In genomic region chr9:113886471-113886870, GRCh38 we compare ENCODE assay signal across 10 cellular contexts. TPM values are rescaled to one million over a fixed set of nuclear protein-coding genes. Genes with fewer than 3 reads are reported as not detected.
DNase-seq lines count a peak whose midpoint lies in the region; ATAC-seq and TF ChIP-seq lines count a peak whose summit lies in the region.
"Had no signal": no experiment of that assay in that cellular context is flagged by ENCODE, and none has a peak within 500 bp of the region (broad histone marks: within the 10 kb centered on the region; RNA-seq: fewer than 3 reads in every experiment).

No MANE protein-coding gene starts in this region.

- H3K4me1 ChIP-seq in fibroblast of lung (ENCODE audit: control insufficient read depth, extremely low read depth, insufficient read depth, low read length) = peaks cover 12% of the 10 kb centered on the region
- peaks cover 24% of the 10 kb centered on the region for H3K4me1 ChIP-seq in psoas muscle

- H3K4me2 ChIP-seq in fibroblast of lung (ENCODE audit: extremely low read depth, insufficient read depth, low read length) = peak overlapping the region; percentile 84

- H3K27ac ChIP-seq in fibroblast of lung (ENCODE audit: insufficient read depth, low read length) (peak overlapping the region; percentile 17), psoas muscle (peak overlapping the region; percentile 38)
- H3K27ac ChIP-seq: neutrophil had no signal

- intact Hi-C loops in psoas muscle (cut with DNase I) = no loop called here

- H3K9me3 ChIP-seq in fibroblast of lung (ENCODE audit: control insufficient read depth, insufficient read depth, low read depth, low read length) (peaks cover 2% of the 10 kb centered on the region), psoas muscle (no peaks in the 10 kb centered on the region)
- H3K9me3 ChIP-seq: neutrophil had no signal

- peak overlapping the region; percentile 35 to 59 (median 48) for H3K4me3 ChIP-seq in fibroblast of lung (replicated peaks in 1 of 4; ENCODE audit: control extremely low read depth in 1 of 4, insufficient read depth in 1 of 4, low read depth in 3 of 4, low read length in 4 of 4)
- H3K4me3 ChIP-seq in psoas muscle = peak overlapping the region; percentile 31

- H3K9ac ChIP-seq in fibroblast of lung (ENCODE audit: insufficient read depth, low read length) = no peak overlapping the region

- H2AFZ ChIP-seq in fibroblast of lung (ENCODE audit: low read length) = no peak overlapping the region

- no peak for ATAC-seq in psoas muscle
- no peak for ATAC-seq in HG02763 (IDR thresholded peaks at IDR 0.05; ENCODE audit: unreplicated experiment)

- DNase-seq in EH (ENCODE audit: low read depth) = peak; percentile 39
- peak; percentile 11 for DNase-seq in RPMI8226
- DNase-seq in fibroblast of lung (ENCODE audit: low read depth in 2 of 2) = peak in 1 of 2 donors; percentile 31
- no peak for DNase-seq in psoas muscle
- no peak for DNase-seq in HT-29 (ENCODE audit: low spot score)
- DNase-seq in NAMALWA (ENCODE audit: low spot score) = no peak
- DNase-seq in SW 1271 (lab: John Stamatoyannopoulos, UW) = no peak
- DNase-seq: NCI-H1436 treated with DMSO at 0.1 percent for 48 hours had no signal

- H3K79me2 ChIP-seq in fibroblast of lung (ENCODE audit: control insufficient read depth, insufficient read depth, low read length) = peaks cover 71% of the 10 kb centered on the region

- TF ChIP-seq CTCF in fibroblast of lung (conservative IDR thresholded peaks at IDR 0.05 in 1 of 2, IDR thresholded peaks at IDR 0.05 in 1 of 2; ENCODE audit: low read depth in 1 of 2, low read length in 2 of 2) = no peak
- no peak for TF ChIP-seq CTCF in psoas muscle (IDR thresholded peaks at IDR 0.05)

- WGBS in psoas muscle, 3 donors = 11 to 30% (median 16%) methylated on average over 1 of the region's 1 CpG

- H3K27me3 ChIP-seq in fibroblast of lung (ENCODE audit: control insufficient read depth, insufficient read depth, low read length) (no peaks in the 10 kb centered on the region), psoas muscle (ENCODE audit: insufficient read depth in 3 of 3, low read length in 2 of 3) (no peaks in the 10 kb centered on the region)
- H3K27me3 ChIP-seq: neutrophil had no signal

- no peaks in the 10 kb centered on the region for H4K20me1 ChIP-seq in fibroblast of lung (ENCODE audit: control insufficient read depth, extremely low read depth, insufficient read depth, low read length)

- H3K36me3 ChIP-seq in fibroblast of lung (ENCODE audit: control insufficient read depth, insufficient read depth, low read length) = no peaks in the 10 kb centered on the region
- H3K36me3 ChIP-seq in psoas muscle (ENCODE audit: insufficient read depth in 1 of 2, low read depth in 1 of 2) = no peaks in the 10 kb centered on the region
- H3K36me3 ChIP-seq: neutrophil had no signal

RNA-seq across cellular contexts. Expression of gene ZNF618, which starts 10.4 kb away (rescaled TPM):
- 5.4 and 8.6 TPM in 2 replicates for total RNA-seq in fibroblast of lung
- 6.6 and 6.7 TPM in 2 replicates for polyA plus RNA-seq in fibroblast of lung
- polyA plus RNA-seq in fibroblast of lung (2012) = 6.8 and 10.9 TPM in 2 replicates
- polyA minus RNA-seq in fibroblast of lung (ENCODE audit: low replicate concordance) = 22.3 and 27.2 TPM in 2 replicates
- 1 to 10 TPM; 1.2 to 2.7 (median 1.3) TPM for total RNA-seq in psoas muscle
- 1 to 10 TPM in 1 of 3 donors, under 1 TPM in 2; 0.31 to 1.2 (median 0.40) TPM for polyA plus RNA-seq in psoas muscle
- total RNA-seq in HT-29 (2014; rRNA removed; shearing (Covaris generic)) = 0.20 and 0.39 TPM in 2 replicates

Comparison
In these comparisons a context has a peak if more than half of its experiments do, and no peak if none do; other contexts are left out.
1. DNase-seq: peak in EH (single experiment) and RPMI8226 (single experiment); none in psoas muscle (0 of 2), HT-29 (single experiment), NAMALWA (single experiment) and SW 1271 (0 of 2).